Comparison of ENCODE assay signal across 8 cellular contexts in the genomic region with DNA sequence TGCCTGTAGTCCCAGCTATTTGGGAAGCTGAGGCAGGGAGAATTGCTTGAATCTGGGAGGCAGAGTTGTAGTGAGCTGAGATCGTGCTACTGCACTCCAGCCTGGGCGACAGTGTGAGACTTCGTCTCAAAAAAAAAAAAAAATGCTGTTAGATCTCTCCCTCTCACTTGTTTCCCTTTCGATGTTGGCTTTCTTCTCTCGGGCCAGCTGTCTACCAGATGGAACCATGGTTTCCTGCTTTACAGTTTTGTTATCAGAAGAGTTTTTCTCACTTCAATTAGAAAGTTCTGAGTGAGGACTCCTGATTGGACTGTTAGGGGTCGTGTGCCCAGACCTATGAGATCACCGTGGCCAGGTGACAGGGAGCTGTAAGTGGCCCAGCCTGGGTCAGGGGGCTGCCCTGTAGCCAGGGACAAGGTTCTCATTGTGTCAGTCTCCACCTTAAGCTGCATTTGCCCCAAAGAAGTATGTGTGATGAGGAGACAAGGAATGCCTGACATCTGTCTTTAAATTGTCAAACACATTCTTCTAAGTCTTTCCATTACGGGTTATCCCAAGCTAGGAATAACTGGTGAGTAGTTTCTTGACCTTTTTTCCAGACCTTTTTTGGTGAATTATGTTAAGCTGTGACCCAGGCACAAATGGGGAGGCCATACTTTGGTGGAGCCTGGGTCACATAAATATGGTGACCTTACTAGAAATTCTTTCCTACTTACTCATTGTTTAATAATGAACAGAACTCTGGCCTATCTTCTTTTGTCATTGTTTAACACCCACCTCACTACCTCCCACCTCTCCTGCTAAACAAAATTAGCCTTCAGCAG. TPM values are rescaled to one million over a fixed set of nuclear protein-coding genes. Genes with fewer than 3 reads are reported as not detected.
DNase-seq lines count a peak whose midpoint lies in the region; ATAC-seq, FAIRE-seq and TF ChIP-seq lines count a peak whose summit lies in the region.

No MANE protein-coding gene starts in this region.

- peak overlapping the region; percentile 67 for H4K5ac ChIP-seq in H1 (ENCODE audit: insufficient read length, low read depth, low read length)

- peak overlapping the region in 1 of 4 experiments; percentile 31; a peak in 1 of 7 replicates for H3K9ac ChIP-seq in H1 (replicated peaks in 1 of 4; ENCODE audit: extremely low read depth in 1 of 4, low read depth in 3 of 4, low read length in 3 of 4)

- no peak overlapping the region for H2BK20ac ChIP-seq in H1 (ENCODE audit: low read length)

- peak overlapping the region; percentile 66; the same call in 1 of the 2 replicates for H2BK5ac ChIP-seq in H1 (ENCODE audit: low read depth, low read length)

- H3K9me3 ChIP-seq in H1 (ENCODE audit: insufficient read depth in 2 of 2, low read depth in 1 of 2, low read length in 1 of 2), result no peaks in the 10 kb centered on the region
- no peaks in the 10 kb centered on the region for H3K9me3 ChIP-seq in hepatocyte (ENCODE audit: low read depth)

- no peaks in the 10 kb centered on the region for H3K23me2 ChIP-seq in H1 (ENCODE audit: low read depth, low read length)

- H3K4ac ChIP-seq in H1 (replicated peaks; ENCODE audit: insufficient read length, low read depth, low read length), result no peak overlapping the region

- TF ChIP-seq POLR2A in H1 (IDR thresholded peaks at IDR 0.05; ENCODE audit: control extremely low read depth in 1 of 2, low read depth in 2 of 2, low read length in 2 of 2), result no peak

- H4K91ac ChIP-seq in H1 (replicated peaks; ENCODE audit: insufficient read length, low read length), result no peak overlapping the region

- ATAC-seq in GM18498 (IDR thresholded peaks at IDR 0.05; ENCODE audit: unreplicated experiment), result peak; percentile 89

- POLR2A ChIA-PET in H1 (lab: Charles Lee; ENCODE audit: partially characterized antibody), result interaction anchor here (1.2 to 3.3 kb wide), 3 partner anchors 14 to 33 kb away, joined by 3 to 17 read pairs (median 4); partner anchors contain the start of genes SNAPC5 and ZWILCH

- no peak overlapping the region for H2AFZ ChIP-seq in H1 (ENCODE audit: low read length)
- H2AFZ ChIP-seq in hepatocyte, result no peak overlapping the region

- TF ChIP-seq EP300 in H1 (IDR thresholded peaks at IDR 0.05; ENCODE audit: borderline replicate concordance in 1 of 2, low read depth in 2 of 2, low read length in 2 of 2), result no peak

- H3K18ac ChIP-seq in H1 (ENCODE audit: extremely low read depth, low read length), result no peak overlapping the region; the same call in 1 of the 2 replicates

- DNase-seq in HFFc6 (peak; percentile 9), T-helper 1 cell (peak in 4 of 5 donors; percentile 29 to 75 (median 34)), H1 (ENCODE audit: low read depth in 1 of 2, low spot score in 2 of 2) (no peak), cerebellum (ENCODE audit: low spot score) (no peak), HuH-7 (ENCODE audit: low spot score) (no peak), hepatocyte (ENCODE audit: low spot score) (no peak)
- peak; percentile 1 to 2 for DNase-seq in stimulated activated CD8-positive, alpha-beta memory T cell treated with anti-CD3 and anti-CD28 coated beads, Interleukin-2, amount 100 ng/mL, for 1 hour (ENCODE audit: low read depth in 2 of 2)

- H3K4me3 ChIP-seq in H1 (ENCODE audit: extremely low read depth in 1 of 4, insufficient read depth in 2 of 4, low read depth in 3 of 4, low read length in 4 of 4), result peak overlapping the region in 1 of 4 experiments; percentile 0; a peak in 1 of 8 replicates
- H3K4me3 ChIP-seq in hepatocyte, result no peak overlapping the region

- H4K20me1 ChIP-seq in H1 (replicated peaks in 1 of 2; ENCODE audit: control insufficient read depth in 1 of 2, insufficient read depth in 2 of 2, low read length in 2 of 2) (peaks cover 0 to 3% of the 10 kb centered on the region in 2 experiments), hepatocyte (ENCODE audit: insufficient read depth, poor library complexity, severe bottlenecking) (no peaks in the 10 kb centered on the region)

- no peak overlapping the region for H4K8ac ChIP-seq in H1 (ENCODE audit: extremely low read depth, insufficient read depth, low read length)

- H3K79me1 ChIP-seq in H1 (ENCODE audit: low read depth, low read length), result no peaks in the 10 kb centered on the region; the same call in 1 of the 2 replicates

- H2BK15ac ChIP-seq in H1 (ENCODE audit: low read length), result no peak overlapping the region

- no peaks in the 10 kb centered on the region for H3K9me2 ChIP-seq in hepatocyte (replicated peaks; ENCODE audit: insufficient read depth)

- peak overlapping the region; percentile 72 for H3K27ac Mint-ChIP-seq in HFFc6

- 0 out of 2 replicates have a peak overlapping the region, but pooled peaks have one; percentile 53 for H2AK5ac ChIP-seq in H1 (ENCODE audit: low read depth, low read length)

- H3K4me1 ChIP-seq in H1 (replicated peaks in 1 of 4; ENCODE audit: control insufficient read depth in 3 of 4, insufficient read depth in 4 of 4, low read length in 3 of 4) (peaks cover 23 to 57% (median 44%) of the 10 kb centered on the region in 4 experiments), hepatocyte (ENCODE audit: insufficient read depth) (no peaks in the 10 kb centered on the region)

- no peak for TF ChIP-seq RAD21 in H1 (IDR thresholded peaks at IDR 0.05 in 1 of 2, conservative IDR thresholded peaks at IDR 0.05 in 1 of 2; ENCODE audit: low read depth in 2 of 2, low read length in 2 of 2)

- 0 out of 2 replicates have a peak overlapping the region, but pooled peaks have one; percentile 10 for H2BK12ac ChIP-seq in H1 (ENCODE audit: low read depth, low read length)

- H3K56ac ChIP-seq in H1 (replicated peaks; ENCODE audit: insufficient read length, low read depth, low read length), result no peak overlapping the region

- no peak overlapping the region for H2BK120ac ChIP-seq in H1 (replicated peaks; ENCODE audit: low read depth, low read length)

- no peaks in the 10 kb centered on the region for H3K36me3 Mint-ChIP-seq in HFFc6 (ENCODE audit: low read depth)

- FAIRE-seq in H1 (lab: Jason Lieb, UNC), result no peak

- H3K79me2 ChIP-seq in H1 (ENCODE audit: control insufficient read depth in 1 of 2, insufficient read depth in 2 of 2, low read length in 2 of 2) (peaks cover 0 to 20% of the 10 kb centered on the region in 2 experiments; a peak in 1 of 4 replicates), hepatocyte (no peaks in the 10 kb centered on the region)

- H3K27me3 ChIP-seq in H1 (replicated peaks in 1 of 4; ENCODE audit: control insufficient read depth in 3 of 4, extremely low read depth in 1 of 4, insufficient read depth in 3 of 4, low read length in 3 of 4) (no peaks in the 10 kb centered on the region), hepatocyte (no peaks in the 10 kb centered on the region)

- CTCF ChIA-PET in H1 (lab: Charles Lee; ENCODE audit: partially characterized antibody), result interaction anchor here (0.6 to 5.4 kb wide), 10 partner anchors 13 to 469 kb away, joined by 3 to 40 read pairs (median 4); partner anchors contain the start of gene SNAPC5

- no peaks in the 10 kb centered on the region for H3K9me3 Mint-ChIP-seq in HFFc6

- TF ChIP-seq CTCF in HFFc6 (IDR thresholded peaks at IDR 0.05) (no peak), H1 (IDR thresholded peaks at IDR 0.05; ENCODE audit: control extremely low read depth in 1 of 3, insufficient read depth in 1 of 3, low read depth in 1 of 3, low read length in 3 of 3) (no peak), hepatocyte (IDR thresholded peaks at IDR 0.05; ENCODE audit: poor library complexity) (no peak)

- H3K4me2 ChIP-seq in H1 (ENCODE audit: insufficient read depth in 1 of 2, low read depth in 2 of 2, low read length in 2 of 2), result peak overlapping the region in 1 of 2 experiments; percentile 78; a peak in 1 of 4 replicates
- H3K4me2 ChIP-seq in hepatocyte, result no peak overlapping the region

- H3K4me3 Mint-ChIP-seq in HFFc6, result no peak overlapping the region; the same call in 1 of the 2 replicates

- H3K4me1 Mint-ChIP-seq in HFFc6 (ENCODE audit: low read depth), result peaks cover 15% of the 10 kb centered on the region

- peak overlapping the region; percentile 62; the same call in 1 of the 2 replicates for H3K27ac ChIP-seq in H1 (ENCODE audit: low read depth, low read length)
- H3K27ac ChIP-seq in hepatocyte, result no peak overlapping the region

- no peak overlapping the region for H3K23ac ChIP-seq in H1 (ENCODE audit: insufficient read length)

- H3K27me3 Mint-ChIP-seq in HFFc6 (ENCODE audit: insufficient read depth), result no peaks in the 10 kb centered on the region

- H3K36me3 ChIP-seq in H1 (ENCODE audit: control insufficient read depth in 2 of 4, insufficient read depth in 4 of 4, low read length in 3 of 4), result peaks cover 0 to 3% (median 0%) of the 10 kb centered on the region in 4 experiments; a peak in 1 of 8 replicates
- H3K36me3 ChIP-seq in hepatocyte (replicated peaks; ENCODE audit: insufficient read depth, low read depth), result no peaks in the 10 kb centered on the region

- 91% methylated on average over 8 of the region's 8 CpGs; no CpG with 5 or more reads in 1 of the 2 experiments for WGBS in H1 (ENCODE audit: extremely low coverage in 1 of 2, insufficient coverage in 1 of 2, insufficient read length in 1 of 2, insufficient replicate concordance in 2 of 2, low coverage in 1 of 2, low lambda C conversion rate in 2 of 2, missing lambda C conversion rate in 1 of 2), 2 experiments
- WGBS in hepatocyte (ENCODE audit: low lambda C conversion rate, missing lambda C conversion rate), result 58% methylated on average over 8 of the region's 8 CpGs

- no peak overlapping the region for H3K14ac ChIP-seq in H1 (ENCODE audit: insufficient read length)

RNA-seq across cellular contexts. Expression of gene SNAPC5, which starts 25.2 kb away (rescaled TPM):
- total RNA-seq in HFFc6 (2021; fragmentation: NEBNext Ultra II Directional; extraction: Animal tissue kit (Norgen Biotek cat#: 25700)), result 10 to 100 TPM; 17.6 to 27.5 (median 22.5) TPM
- 21.5 and 23.1 TPM in 2 replicates for total RNA-seq in H1 (2021; fragmentation: NEBNext Ultra II Directional; extraction: Animal tissue kit (Norgen Biotek cat#: 25700))
- 12.1 and 18.7 TPM in 2 replicates for polyA plus RNA-seq in H1 (2011; rRNA removed)
- 36.8 TPM for polyA plus RNA-seq in H1 (2011; cell fraction: cytosol; rRNA removed)
- 11.4 TPM for polyA plus RNA-seq in H1 (2011; cell fraction: nucleus; rRNA removed)
- 30.1 to 31.9 TPM (median 30.6 TPM) in 4 replicates for polyA plus RNA-seq in H1 (2012, experiment 1 of 2)
- 6.8 TPM for polyA plus RNA-seq in H1 (2012, experiment 2 of 2)
- polyA plus RNA-seq in H1 (2013, experiment 1 of 2), result 18.5 TPM
- polyA plus RNA-seq in H1 (2013, experiment 2 of 2), result 17.6 TPM
- 20.1 and 21.1 TPM in 2 replicates for polyA minus RNA-seq in H1 (2011; rRNA and poly(A)+ RNA removed)
- polyA minus RNA-seq in H1 (2011; cell fraction: cytosol; rRNA and poly(A)+ RNA removed), result 6.3 TPM
- polyA minus RNA-seq in H1 (2011; cell fraction: nucleus; rRNA and poly(A)+ RNA removed), result 14.0 TPM
- total RNA-seq in cerebellum, result 10.0 TPM
- 23.2 and 30.9 TPM in 2 replicates for total RNA-seq in hepatocyte
- 27.6 and 36.6 TPM in 2 replicates for polyA plus RNA-seq in hepatocyte

RNA-seq across cellular contexts. Expression of gene RPL4, which starts 32.3 kb away (rescaled TPM):
- 1,000 to 10,000 TPM; 2,685 to 3,032 (median 2,841) TPM for total RNA-seq in HFFc6 (2021; fragmentation: NEBNext Ultra II Directional; extraction: Animal tissue kit (Norgen Biotek cat#: 25700))
- total RNA-seq in H1 (2021; fragmentation: NEBNext Ultra II Directional; extraction: Animal tissue kit (Norgen Biotek cat#: 25700)), result 3,886 and 3,950 TPM in 2 replicates
- 3,376 and 3,973 TPM in 2 replicates for polyA plus RNA-seq in H1 (2011; rRNA removed)
- 4,765 TPM for polyA plus RNA-seq in H1 (2011; cell fraction: cytosol; rRNA removed)
- 8,529 TPM for polyA plus RNA-seq in H1 (2011; cell fraction: nucleus; rRNA removed)
- polyA plus RNA-seq in H1 (2012, experiment 1 of 2), result 4,272 to 4,889 TPM (median 4,608 TPM) in 4 replicates
- 1,896 TPM for polyA plus RNA-seq in H1 (2012, experiment 2 of 2)
- polyA plus RNA-seq in H1 (2013, experiment 1 of 2), result 2,531 TPM
- polyA plus RNA-seq in H1 (2013, experiment 2 of 2), result 2,570 TPM
- polyA minus RNA-seq in H1 (2011; rRNA and poly(A)+ RNA removed), result 4,358 and 5,287 TPM in 2 replicates
- polyA minus RNA-seq in H1 (2011; cell fraction: cytosol; rRNA and poly(A)+ RNA removed), result 1,442 TPM
- 2,653 TPM for polyA minus RNA-seq in H1 (2011; cell fraction: nucleus; rRNA and poly(A)+ RNA removed)
- total RNA-seq in cerebellum, result 1,403 TPM
- 3,351 and 3,774 TPM in 2 replicates for total RNA-seq in hepatocyte
- polyA plus RNA-seq in hepatocyte, result 698 and 758 TPM in 2 replicates

RNA-seq across cellular contexts. Expression of gene ZWILCH, which starts 32.7 kb away (rescaled TPM):
- 10 to 100 TPM; 18.5 to 30.0 (median 25.9) TPM for total RNA-seq in HFFc6 (2021; fragmentation: NEBNext Ultra II Directional; extraction: Animal tissue kit (Norgen Biotek cat#: 25700))
- 61.5 and 62.8 TPM in 2 replicates for total RNA-seq in H1 (2021; fragmentation: NEBNext Ultra II Directional; extraction: Animal tissue kit (Norgen Biotek cat#: 25700))
- polyA plus RNA-seq in H1 (2011; rRNA removed) (8.8 and 18.1 TPM in 2 replicates), hepatocyte (9.8 and 10.3 TPM in 2 replicates)
- 27.2 TPM for polyA plus RNA-seq in H1 (2011; cell fraction: cytosol; rRNA removed)
- polyA plus RNA-seq in H1 (2011; cell fraction: nucleus; rRNA removed), result 17.6 TPM
- 27.6 to 50.8 TPM (median 33.3 TPM) in 4 replicates for polyA plus RNA-seq in H1 (2012, experiment 1 of 2)
- polyA plus RNA-seq in H1 (2012, experiment 2 of 2), result 2.3 TPM
- polyA plus RNA-seq in H1 (2013, experiment 1 of 2), result 40.7 TPM
- 37.0 TPM for polyA plus RNA-seq in H1 (2013, experiment 2 of 2)
- polyA minus RNA-seq in H1 (2011; rRNA and poly(A)+ RNA removed), result 44.8 and 75.5 TPM in 2 replicates
- 25.5 TPM for polyA minus RNA-seq in H1 (2011; cell fraction: cytosol; rRNA and poly(A)+ RNA removed)
- 36.3 TPM for polyA minus RNA-seq in H1 (2011; cell fraction: nucleus; rRNA and poly(A)+ RNA removed)
- total RNA-seq in cerebellum (31.1 TPM), hepatocyte (10.8 and 17.8 TPM in 2 replicates)

Comparison
In these comparisons a context has a peak if more than half of its experiments do, and no peak if none do; other contexts are left out.
1. DNase-seq: peak in HFFc6 (single experiment), T-helper 1 cell (4 of 5) and stimulated activated CD8-positive, alpha-beta memory T cell treated with anti-CD3 and anti-CD28 coated beads, Interleukin-2, amount 100 ng/mL, for 1 hour (2 of 2); none in H1 (0 of 2), cerebellum (single experiment), HuH-7 (single experiment) and hepatocyte (single experiment).